Comparison of ENCODE assay signal across 10 cellular contexts in genomic region chr15:42107483-42107882, GRCh38. TPM values are rescaled to one million over a fixed set of nuclear protein-coding genes. Genes with fewer than 3 reads are reported as not detected.
DNase-seq lines count a peak whose midpoint lies in the region; ATAC-seq, FAIRE-seq and TF ChIP-seq lines count a peak whose summit lies in the region.
"Had no signal": no experiment of that assay in that cellular context is flagged by ENCODE, and none has a peak within 500 bp of the region (broad histone marks: within the 10 kb centered on the region; RNA-seq: fewer than 3 reads in every experiment).

No MANE protein-coding gene starts in this region.

- H3K9me3 ChIP-seq in SK-N-MC (ENCODE audit: low read depth, low read length): no peaks in the 10 kb centered on the region
- H3K9me3 ChIP-seq in aorta (ENCODE audit: control insufficient read depth, low read length): peaks cover 1% of the 10 kb centered on the region

- H3K36me3 ChIP-seq in SK-N-MC (ENCODE audit: insufficient read depth, low read length) (no peaks in the 10 kb centered on the region), aorta (ENCODE audit: control insufficient read depth in 1 of 2, insufficient read depth in 2 of 2, low read length in 1 of 2) (no peaks in the 10 kb centered on the region)

- H3K4me3 ChIP-seq in LNCaP clone FGC (ENCODE audit: low read depth, low read length) (peak overlapping the region; percentile 22; the same call in 1 of the 2 replicates), SK-N-MC (peak overlapping the region; percentile 28; the same call in 1 of the 2 replicates), aorta (ENCODE audit: low read length in 2 of 2) (no peak overlapping the region)

- no peaks in the 10 kb centered on the region for H3K4me1 ChIP-seq in aorta (ENCODE audit: control insufficient read depth in 1 of 2, insufficient read depth in 2 of 2, low read length in 2 of 2)

- TF ChIP-seq CTCF in LNCaP clone FGC (IDR thresholded peaks at IDR 0.05; ENCODE audit: control insufficient read depth, extremely low read depth, insufficient read depth): no peak

- WGBS in aorta, 2 donors: 76 to 77% methylated on average over 8 of the region's 8 CpGs

- no peaks in the 10 kb centered on the region for H3K27me3 ChIP-seq in aorta (ENCODE audit: control insufficient read depth in 1 of 2, insufficient read depth in 2 of 2, low read length in 1 of 2)

- FAIRE-seq in GM12891 (lab: Jason Lieb, UNC): no peak
- FAIRE-seq: islet of Langerhans had no signal

- DNase-seq in DMS153 (lab: John Stamatoyannopoulos, UW): peak; percentile 56
- peak; percentile 60 for DNase-seq in LNCaP clone FGC (ENCODE audit: low read depth)
- DNase-seq in SK-N-MC (ENCODE audit: low read depth, low spot score): no peak
- peak; percentile 64 for DNase-seq in mucosa of gallbladder (ENCODE audit: low spot score)
- DNase-seq in GM12891 (ENCODE audit: insufficient read length, low spot score): no peak
- DNase-seq in aorta: no peak
- no peak for DNase-seq in NOMO-1 treated with dmso at 0.1 percent for 144 hours (lab: John Stamatoyannopoulos, UW; ENCODE audit: unreplicated experiment)
- DNase-seq: activated B cell treated with CpG ODN at 0.5 μM for 24 hours had no signal

- ATAC-seq in aorta (ENCODE audit: low FRiP score): no peak
- ATAC-seq in GM19455 (IDR thresholded peaks at IDR 0.05; ENCODE audit: unreplicated experiment): no peak

- TF ChIP-seq POLR2A in GM12891 (IDR thresholded peaks at IDR 0.05; ENCODE audit: low read depth, low read length): no peak

- H3K27ac ChIP-seq in SK-N-MC: no peak overlapping the region
- no peak overlapping the region for H3K27ac ChIP-seq in aorta (ENCODE audit: low read depth in 1 of 2, low read length in 2 of 2)

- intact Hi-C loops in aorta (cut with DNase I): no loop called here

- H3K9ac ChIP-seq in SK-N-MC (ENCODE audit: insufficient read length): no peak overlapping the region

TF ChIP-seq in GM12891, 5 proteins besides CTCF, POLR2A, EP300 and RAD21:
- no peak for TF ChIP-seq PAX5 (IDR thresholded peaks at IDR 0.05; ENCODE audit: insufficient read depth, low read length, severe bottlenecking)
- TF ChIP-seq POU2F2 (IDR thresholded peaks at IDR 0.05; ENCODE audit: low read depth, low read length): no peak

RNA-seq across cellular contexts. Expression of gene PLA2G4D, which starts 13.1 kb away (rescaled TPM):
- total RNA-seq in mucosa of gallbladder (not detected), aorta (not detected)
- polyA plus RNA-seq in GM12891 (2012; ENCODE audit: low read depth, missing spikeins): not detected
- not detected for polyA plus RNA-seq in aorta
- total RNA-seq: activated B cell treated with CpG ODN at 0.5 μM for 24 hours had no signal

RNA-seq across cellular contexts. Expression of gene PLA2G4F, which starts 49.0 kb away (rescaled TPM):
- total RNA-seq in mucosa of gallbladder (3.2 TPM), aorta (not detected)
- polyA plus RNA-seq in GM12891 (2012; ENCODE audit: low read depth, missing spikeins): 0.06 TPM
- 1 to 10 TPM in 1 of 2 donors, not detected in 1; 1.5 TPM for polyA plus RNA-seq in aorta
- total RNA-seq: activated B cell treated with CpG ODN at 0.5 μM for 24 hours had no signal

Comparison
In these comparisons a context has a peak if more than half of its experiments do, and no peak if none do; other contexts are left out.
1. DNase-seq: peak in DMS153 (single experiment), LNCaP clone FGC (single experiment) and mucosa of gallbladder (single experiment); none in SK-N-MC (single experiment), GM12891 (single experiment), aorta (0 of 2) and NOMO-1 treated with dmso at 0.1 percent for 144 hours (single experiment).
2. H3K4me3 ChIP-seq: peak in LNCaP clone FGC (single experiment) and SK-N-MC (single experiment); none in aorta (0 of 2).